ENCODE assay signal across 39 cellular contexts in genomic region chr14:100200311-100200710, GRCh38. TPM values are rescaled to one million over a fixed set of nuclear protein-coding genes. Genes with fewer than 3 reads are reported as not detected.
"Had no signal": no experiment of that assay in that cellular context is flagged by ENCODE, and none has a peak within 500 bp of the region (broad histone marks: within the 10 kb centered on the region; RNA-seq: fewer than 3 reads in every experiment).

No MANE protein-coding gene starts in this region.

- H3K4me1 Mint-ChIP-seq: activated naive CD4-positive, alpha-beta T cell treated with anti-CD3 and anti-CD28 coated beads, Interleukin-2, amount 10 ng/mL, durations not matched to agents 7 days and 5 days; activated naive CD4-positive, alpha-beta T cell treated with anti-CD3 and anti-CD28 coated beads, Interleukin-2, amount 50 U/mL, for 24 hours; activated naive CD8-positive, alpha-beta T cell treated with anti-CD3 and anti-CD28 coated beads for 36 hours; activated naive CD8-positive, alpha-beta T cell treated with anti-CD3 and anti-CD28 coated beads, Interleukin-2, amount 10 ng/mL, durations not matched to agents 7 days and 5 days; activated naive CD8-positive, alpha-beta T cell treated with anti-CD3 and anti-CD28 coated beads, Interleukin-2, amount 50 U/mL, for 24 hours; activated T-helper 17 cell treated with anti-CD3 and anti-CD28 coated beads, Interleukin-2, amount 50 U/mL, for 72 hours; brain; central memory CD8-positive, alpha-beta T cell had no signal

- H3K4me1 ChIP-seq: ascending aorta, breast epithelium had no signal

- H3K9me3 Mint-ChIP-seq: activated naive CD4-positive, alpha-beta T cell treated with anti-CD3 and anti-CD28 coated beads for 36 hours; activated naive CD4-positive, alpha-beta T cell treated with anti-CD3 and anti-CD28 coated beads, Interleukin-2, amount 10 ng/mL, durations not matched to agents 7 days and 5 days; activated naive CD4-positive, alpha-beta T cell treated with anti-CD3 and anti-CD28 coated beads, Interleukin-2, amount 50 U/mL, for 24 hours; activated naive CD4-positive, alpha-beta T cell treated with anti-CD3 and anti-CD28 coated beads, Interleukin-2, amount 50 U/mL, for 72 hours; activated naive CD8-positive, alpha-beta T cell treated with anti-CD3 and anti-CD28 coated beads for 36 hours; activated naive CD8-positive, alpha-beta T cell treated with anti-CD3 and anti-CD28 coated beads, Interleukin-2, amount 10 ng/mL, durations not matched to agents 7 days and 5 days; activated naive CD8-positive, alpha-beta T cell treated with anti-CD3 and anti-CD28 coated beads, Interleukin-2, amount 50 U/mL, for 24 hours; activated T-cell treated with anti-CD3 and anti-CD28 coated beads, Interleukin-2, amount 50 U/mL, for 24 hours; activated T-cell treated with anti-CD3 and anti-CD28 coated beads, Interleukin-2, amount 50 U/mL, for 4 hours; activated T-cell treated with anti-CD3 and anti-CD28 coated beads, Interleukin-2, amount 50 U/mL, for 72 hours; activated T-helper 1 cell treated with anti-CD3 and anti-CD28 coated beads, Interleukin-12 subunit alpha, Interleukin-12 subunit beta, Interleukin-2, Interleukin-4 antibody, amounts not matched to agents 30 ng/mL and 10 ng/mL and 1 ng/mL, durations not matched to agents 14 hours and 24 hours and 36 hours; activated T-helper 17 cell treated with anti-CD3 and anti-CD28 coated beads, Interleukin-2, amount 50 U/mL, for 72 hours; activated T-helper 2 cell treated with anti-CD3 and anti-CD28 coated beads, Interferon-gamma antibody, Interleukin-2, Interleukin-4, amounts not matched to agents 10 μg/mL and 5 μg/mL and 100 μg/mL, durations not matched to agents 14 hours and 24 hours and 36 hours; brain; central memory CD8-positive, alpha-beta T cell had no signal

- H3K27ac Mint-ChIP-seq: activated naive CD4-positive, alpha-beta T cell treated with anti-CD3 and anti-CD28 coated beads for 36 hours; activated naive CD4-positive, alpha-beta T cell treated with anti-CD3 and anti-CD28 coated beads, Interleukin-2, amount 10 ng/mL, durations not matched to agents 7 days and 5 days; activated naive CD4-positive, alpha-beta T cell treated with anti-CD3 and anti-CD28 coated beads, Interleukin-2, amount 50 U/mL, for 24 hours; activated naive CD4-positive, alpha-beta T cell treated with anti-CD3 and anti-CD28 coated beads, Interleukin-2, amount 50 U/mL, for 72 hours; activated naive CD8-positive, alpha-beta T cell; activated naive CD8-positive, alpha-beta T cell treated with anti-CD3 and anti-CD28 coated beads for 36 hours; activated naive CD8-positive, alpha-beta T cell treated with anti-CD3 and anti-CD28 coated beads, Interleukin-2, amount 10 ng/mL, durations not matched to agents 7 days and 5 days; activated naive CD8-positive, alpha-beta T cell treated with anti-CD3 and anti-CD28 coated beads, Interleukin-2, amount 50 U/mL, for 24 hours; activated T-cell treated with anti-CD3 and anti-CD28 coated beads, Interleukin-2, amount 50 U/mL, for 24 hours; activated T-cell treated with anti-CD3 and anti-CD28 coated beads, Interleukin-2, amount 50 U/mL, for 72 hours; activated T-helper 1 cell treated with anti-CD3 and anti-CD28 coated beads, Interleukin-12 subunit alpha, Interleukin-12 subunit beta, Interleukin-2, Interleukin-4 antibody, amounts not matched to agents 30 ng/mL and 10 ng/mL and 1 ng/mL, durations not matched to agents 14 hours and 24 hours and 36 hours; activated T-helper 17 cell treated with anti-CD3 and anti-CD28 coated beads, Interleukin-2, amount 50 U/mL, for 72 hours; activated T-helper 2 cell treated with anti-CD3 and anti-CD28 coated beads, Interferon-gamma antibody, Interleukin-2, Interleukin-4, amounts not matched to agents 10 μg/mL and 5 μg/mL and 100 μg/mL, durations not matched to agents 14 hours and 24 hours and 36 hours; brain had no signal

- H3K36me3 ChIP-seq: adrenal gland, ascending aorta, brain microvascular endothelial cell, breast epithelium, cardiac muscle cell had no signal

- H3K4me3 Mint-ChIP-seq: activated naive CD4-positive, alpha-beta T cell treated with anti-CD3 and anti-CD28 coated beads for 36 hours; activated naive CD4-positive, alpha-beta T cell treated with anti-CD3 and anti-CD28 coated beads, Interleukin-2, amount 10 ng/mL, durations not matched to agents 7 days and 5 days; activated naive CD4-positive, alpha-beta T cell treated with anti-CD3 and anti-CD28 coated beads, Interleukin-2, amount 50 U/mL, for 24 hours; activated naive CD8-positive, alpha-beta T cell; activated naive CD8-positive, alpha-beta T cell treated with anti-CD3 and anti-CD28 coated beads for 36 hours; activated naive CD8-positive, alpha-beta T cell treated with anti-CD3 and anti-CD28 coated beads, Interleukin-2, amount 10 ng/mL, durations not matched to agents 7 days and 5 days; activated naive CD8-positive, alpha-beta T cell treated with anti-CD3 and anti-CD28 coated beads, Interleukin-2, amount 50 U/mL, for 24 hours; activated T-cell treated with anti-CD3 and anti-CD28 coated beads, Interleukin-2, amount 50 U/mL, for 24 hours; activated T-cell treated with anti-CD3 and anti-CD28 coated beads, Interleukin-2, amount 50 U/mL, for 4 hours; activated T-cell treated with anti-CD3 and anti-CD28 coated beads, Interleukin-2, amount 50 U/mL, for 72 hours; activated T-helper 1 cell treated with anti-CD3 and anti-CD28 coated beads, Interleukin-12 subunit alpha, Interleukin-12 subunit beta, Interleukin-2, Interleukin-4 antibody, amounts not matched to agents 30 ng/mL and 10 ng/mL and 1 ng/mL, durations not matched to agents 14 hours and 24 hours and 36 hours; activated T-helper 17 cell treated with anti-CD3 and anti-CD28 coated beads, Interleukin-2, amount 50 U/mL, for 72 hours; brain; central memory CD8-positive, alpha-beta T cell had no signal

- H3K9me3 ChIP-seq: adrenal gland, ascending aorta, body of pancreas, breast epithelium had no signal

- DNase-seq: activated effector memory CD4-positive, alpha-beta T cell treated with anti-CD3 and anti-CD28 coated beads, Interleukin-2, amount 50 U/mL, for 16 hours; activated effector memory CD4-positive, alpha-beta T cell treated with Interleukin-2 at 50 U/mL for 16 hours; activated gamma-delta T cell; activated gamma-delta T cell treated with Interleukin-2 at 50 U/mL for 16 hours; activated naive CD4-positive, alpha-beta T cell; activated naive CD4-positive, alpha-beta T cell treated with anti-CD3 and anti-CD28 coated beads for 36 hours; activated naive CD4-positive, alpha-beta T cell treated with anti-CD3 and anti-CD28 coated beads, Interleukin-2, amount 10 ng/mL, durations not matched to agents 7 days and 5 days; activated naive CD4-positive, alpha-beta T cell treated with anti-CD3 and anti-CD28 coated beads, Interleukin-2, amount 50 U/mL, for 16 hours; activated naive CD4-positive, alpha-beta T cell treated with Interleukin-2 at 50 U/mL for 16 hours; activated naive CD8-positive, alpha-beta T cell treated with anti-CD3 and anti-CD28 coated beads for 36 hours; activated naive CD8-positive, alpha-beta T cell treated with anti-CD3 and anti-CD28 coated beads, Interleukin-2, amount 10 ng/mL, durations not matched to agents 7 days and 5 days; activated naive CD8-positive, alpha-beta T cell treated with anti-CD3 and anti-CD28 coated beads, Interleukin-2, amount 50 U/mL, for 24 hours; activated T-cell treated with anti-CD3 and anti-CD28 coated beads, Interleukin-2, amount 50 U/mL, for 24 hours; activated T-cell treated with anti-CD3 and anti-CD28 coated beads, Interleukin-2, amount 50 U/mL, for 4 hours; activated T-cell treated with anti-CD3 and anti-CD28 coated beads, Interleukin-2, amount 50 U/mL, for 48 hours; activated T-cell treated with anti-CD3 and anti-CD28 coated beads, Interleukin-2, amount 50 U/mL, for 72 hours; adrenal gland; amniotic stem cell; amygdala; anterior cingulate cortex; aorta; body of pancreas; brain microvascular endothelial cell; caudate nucleus; central memory CD4-positive, alpha-beta T cell; cerebellar nuclear complex had no signal

- ATAC-seq: activated naive CD4-positive, alpha-beta T cell treated with anti-CD3 and anti-CD28 coated beads, Interleukin-2, amount 50 U/mL, for 72 hours; activated naive CD8-positive, alpha-beta T cell treated with anti-CD3 and anti-CD28 coated beads, Interleukin-2, amount 50 U/mL, for 24 hours; activated T-cell treated with anti-CD3 and anti-CD28 coated beads, Interleukin-2, amount 50 U/mL, for 4 hours; activated T-cell treated with anti-CD3 and anti-CD28 coated beads, Interleukin-2, amount 50 U/mL, for 72 hours; activated T-helper 17 cell treated with anti-CD3 and anti-CD28 coated beads, Interleukin-2, amount 50 U/mL, for 72 hours; body of pancreas had no signal

- H3K27me3 ChIP-seq: adrenal gland, ascending aorta, body of pancreas, brain microvascular endothelial cell, breast epithelium, cardiac muscle cell had no signal

- H3K27me3 Mint-ChIP-seq: activated naive CD4-positive, alpha-beta T cell treated with anti-CD3 and anti-CD28 coated beads, Interleukin-2, amount 50 U/mL, for 24 hours; activated naive CD8-positive, alpha-beta T cell; activated naive CD8-positive, alpha-beta T cell treated with anti-CD3 and anti-CD28 coated beads for 36 hours; activated naive CD8-positive, alpha-beta T cell treated with anti-CD3 and anti-CD28 coated beads, Interleukin-2, amount 50 U/mL, for 24 hours; activated T-cell treated with anti-CD3 and anti-CD28 coated beads, Interleukin-2, amount 50 U/mL, for 24 hours; activated T-helper 17 cell treated with anti-CD3 and anti-CD28 coated beads, Interleukin-2, amount 50 U/mL, for 72 hours; brain had no signal

- H3K27ac ChIP-seq: adrenal gland, ascending aorta, body of pancreas, brain microvascular endothelial cell, breast epithelium, cardiac muscle cell had no signal

- H3K4me3 ChIP-seq: adrenal gland, ascending aorta, body of pancreas, breast epithelium, cardiac muscle cell had no signal

- H3K36me3 Mint-ChIP-seq: activated naive CD4-positive, alpha-beta T cell treated with anti-CD3 and anti-CD28 coated beads, Interleukin-2, amount 10 ng/mL, durations not matched to agents 7 days and 5 days; activated naive CD4-positive, alpha-beta T cell treated with anti-CD3 and anti-CD28 coated beads, Interleukin-2, amount 50 U/mL, for 24 hours; activated naive CD4-positive, alpha-beta T cell treated with anti-CD3 and anti-CD28 coated beads, Interleukin-2, amount 50 U/mL, for 72 hours; activated naive CD8-positive, alpha-beta T cell; activated naive CD8-positive, alpha-beta T cell treated with anti-CD3 and anti-CD28 coated beads for 36 hours; activated naive CD8-positive, alpha-beta T cell treated with anti-CD3 and anti-CD28 coated beads, Interleukin-2, amount 10 ng/mL, durations not matched to agents 7 days and 5 days; brain had no signal

RNA-seq across cellular contexts. Expression of gene DEGS2, which starts 40.9 kb away (rescaled TPM):
- total RNA-seq: astrocyte, cardiac septum had no signal
